In the genomic region with DNA sequence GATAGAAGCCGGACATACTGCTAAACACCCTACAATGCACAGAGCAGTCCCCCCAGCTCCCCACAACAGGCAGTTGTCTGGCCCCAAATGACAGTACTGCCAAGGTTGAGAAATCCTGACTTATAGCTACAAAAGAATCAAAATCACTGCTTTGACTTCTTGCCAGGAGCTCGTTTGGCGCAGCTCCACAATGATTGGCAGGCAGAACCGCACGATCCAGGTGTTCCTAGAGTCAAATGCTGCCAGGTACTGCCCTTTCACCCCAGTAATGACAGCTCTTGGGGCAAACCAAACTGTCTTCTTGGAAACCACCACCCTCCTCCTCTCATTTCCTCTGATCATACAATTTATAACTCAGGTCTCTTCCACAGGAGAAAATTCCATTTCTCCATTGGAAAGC, we compare ENCODE assay signal across 31 cellular contexts. TPM values are rescaled to one million over a fixed set of nuclear protein-coding genes. Genes with fewer than 3 reads are reported as not detected.
DNase-seq lines count a peak whose midpoint lies in the region; ATAC-seq and TF ChIP-seq lines count a peak whose summit lies in the region.
"Had no signal": no experiment of that assay in that cellular context is flagged by ENCODE, and none has a peak within 500 bp of the region (broad histone marks: within the 10 kb centered on the region; RNA-seq: fewer than 3 reads in every experiment).

No MANE protein-coding gene starts in this region.

- peak; percentile 38 for DNase-seq in NCI-H1105 treated with DMSO at 0.1 percent for 48 hours (lab: John Stamatoyannopoulos, UW)
- DNase-seq in NCI-H1105 (lab: John Stamatoyannopoulos, UW), result no peak
- DNase-seq in RPMI8226, result peak; percentile 85
- peak; percentile 56 to 68 for DNase-seq in left colon
- DNase-seq in thyroid gland, result peak; percentile 60 to 75
- DNase-seq in BE2C, result no peak
- no peak for DNase-seq in foreskin melanocyte
- no peak for DNase-seq in 8988T
- DNase-seq: activated CD4-positive, alpha-beta T cell treated with anti-CD3 and anti-CD28 coated beads, Interleukin-2, amount 50 U/mL, for 4 hours; activated CD4-positive, CD25-positive, alpha-beta regulatory T cell; activated naive CD4-positive, alpha-beta T cell treated with anti-CD3 and anti-CD28 coated beads for 36 hours; activated T-cell treated with anti-CD3 and anti-CD28 coated beads, Interleukin-2, amount 50 U/mL, for 72 hours; adrenal gland; CD4-positive, alpha-beta memory T cell; glutamatergic neuron; islet precursor cell; KG1; MM.1S; NCI-H1436; NCI-H524 treated with DMSO at 0.1 percent for 48 hours; right cardiac atrium; stimulated activated CD4-positive, alpha-beta T cell treated with anti-CD3 and anti-CD28 coated beads, Interleukin-4, amount 100 ng/mL, for 24 hours; T-helper 1 cell had no signal

- 28 to 37% methylated on average over 5 of the region's 5 CpGs for WGBS in thyroid gland, 2 donors

- peak overlapping the region in 1 of 3 donors; percentile 61 for H3K27ac ChIP-seq in thyroid gland
- H3K27ac ChIP-seq: 22Rv1, adrenal gland, epithelial cell of prostate had no signal

- no peak overlapping the region for H3K4me3 ChIP-seq in thyroid gland (replicated peaks in 1 of 3)
- H3K4me3 ChIP-seq in BE2C (ENCODE audit: low read depth, low read length), result no peak overlapping the region
- H3K4me3 ChIP-seq: adrenal gland, body of pancreas, pancreas had no signal

- ATAC-seq in left colon, result peak; percentile 21
- ATAC-seq: activated T-cell treated with anti-CD3 and anti-CD28 coated beads, Interleukin-2, amount 50 U/mL, for 72 hours; body of pancreas; pancreas; right cardiac atrium; stimulated activated memory B cell treated with anti-CD40 and anti-IgM and Interleukin-4, amounts not matched to agents 10 μg/mL and 1 μg/mL and 100 μg/mL, for 72 hours had no signal

- TF ChIP-seq CTCF in thyroid gland (IDR thresholded peaks at IDR 0.05) (no peak), BE2C (IDR thresholded peaks at IDR 0.05; ENCODE audit: low read depth, low read length) (no peak)

- TF ChIP-seq POLR2A in thyroid gland (IDR thresholded peaks at IDR 0.05), result no peak

- intact Hi-C loops in left colon (cut with DNase I, micrococcal nuclease) (no loop called here), thyroid gland (cut with DNase I) (no loop called here)

- H3K36me3 ChIP-seq in thyroid gland (no peaks in the 10 kb centered on the region), BE2C (no peaks in the 10 kb centered on the region)
- H3K36me3 ChIP-seq: adrenal gland, pancreas had no signal

- H3K27me3 ChIP-seq in thyroid gland (no peaks in the 10 kb centered on the region), BE2C (peaks cover 13% of the 10 kb centered on the region)
- H3K27me3 ChIP-seq: body of pancreas, pancreas had no signal

- H3K4me1 ChIP-seq in thyroid gland (peaks cover 6 to 8% of the 10 kb centered on the region in 2 donors), BE2C (no peaks in the 10 kb centered on the region)
- H3K4me1 ChIP-seq: pancreas had no signal

- H3K9me3 ChIP-seq in thyroid gland (no peaks in the 10 kb centered on the region), BE2C (no peaks in the 10 kb centered on the region)
- H3K9me3 ChIP-seq: adrenal gland, body of pancreas, pancreas had no signal

RNA-seq across cellular contexts. Expression of a gene that starts 2.2 kb away (rescaled TPM):
- total RNA-seq in left colon, result 100 to 1,000 TPM in 1 of 2 donors, 10 to 100 TPM in 1; 91.2 to 225 TPM
- total RNA-seq in thyroid gland, result 1 to 10 TPM in 3 of 4 donors, under 1 TPM in 1; 0.29 to 4.0 (median 1.4) TPM
- polyA plus RNA-seq in BE2C (2012; ENCODE audit: insufficient read depth, insufficient read length, low read depth), result not detected
- total RNA-seq: activated naive CD4-positive, alpha-beta T cell treated with anti-CD3 and anti-CD28 coated beads for 36 hours; activated T-cell treated with anti-CD3 and anti-CD28 coated beads, Interleukin-2, amount 50 U/mL, for 72 hours; CD4-positive, alpha-beta memory T cell; G401; HT1080 had no signal
- polyA plus RNA-seq: neural cell had no signal

Comparison
In these comparisons a context has a peak if more than half of its experiments do, and no peak if none do; other contexts are left out.
1. DNase-seq: peak in NCI-H1105 treated with DMSO at 0.1 percent for 48 hours (single experiment), RPMI8226 (single experiment), left colon (2 of 2) and thyroid gland (2 of 2); none in NCI-H1105 (single experiment), BE2C (single experiment), foreskin melanocyte (single experiment) and 8988T (single experiment).
2. RNA of a gene that starts 2.2 kb away (total RNA-seq): 91.2 to 225 TPM in left colon; 0.29 to 4.0 TPM in thyroid gland; every median in the first group is over 10 times any median in the second.